ENCODE assay signal across 15 cellular contexts in genomic region chr20:50496773-50497375, GRCh38. TPM values are rescaled to one million over a fixed set of nuclear protein-coding genes. Genes with fewer than 3 reads are reported as not detected.
DNase-seq lines count a peak whose midpoint lies in the region; ATAC-seq, FAIRE-seq and TF ChIP-seq lines count a peak whose summit lies in the region.
"Had no signal": no experiment of that assay in that cellular context is flagged by ENCODE, and none has a peak within 500 bp of the region (broad histone marks: within the 10 kb centered on the region; RNA-seq: fewer than 3 reads in every experiment).

No MANE protein-coding gene starts in this region.

- CTCF ChIA-PET in GM12878 (lab: Yijun Ruan, JAX): interaction anchor here (10.4 kb wide), 1 partner anchor 77 kb away, joined by 240 read pairs; no protein-coding TSS in a partner anchor
- CTCF ChIA-PET in activated CD4-positive, alpha-beta memory T cell treated with anti-CD3 and anti-CD28 coated beads for 36 hours (lab: Charles Lee): interaction anchor here (0.6 to 0.7 kb wide), 2 partner anchors 19 to 604 kb away, joined by 3 to 4 read pairs; no protein-coding TSS in a partner anchor

- peaks cover 2% of the 10 kb centered on the region for H3K4me1 Mint-ChIP-seq in neural progenitor cell
- peaks cover 22% of the 10 kb centered on the region for H3K4me1 Mint-ChIP-seq in activated CD4-positive, alpha-beta memory T cell treated with anti-CD3 and anti-CD28 coated beads for 36 hours (ENCODE audit: low read depth)

- H3K79me2 ChIP-seq in GM12878 (ENCODE audit: control insufficient read depth, insufficient read depth, low read length) (no peaks in the 10 kb centered on the region), neural progenitor cell (ENCODE audit: low read depth) (no peaks in the 10 kb centered on the region)

- H3K4me3 ChIP-seq in GM12878 (no peak overlapping the region), neural progenitor cell (no peak overlapping the region)
- H3K4me3 ChIP-seq: BLaER1, mucosa of descending colon had no signal

- H4K20me1 ChIP-seq in GM12878 (ENCODE audit: control insufficient read depth, insufficient read depth): no peaks in the 10 kb centered on the region
- no peaks in the 10 kb centered on the region for H4K20me1 ChIP-seq in neural progenitor cell (ENCODE audit: low read depth)
- H4K20me1 ChIP-seq: BLaER1 had no signal

- no peak overlapping the region; the same call in 1 of the 2 replicates for H3K9ac ChIP-seq in GM12878 (ENCODE audit: control insufficient read depth, insufficient read depth, low read length)
- H3K9ac ChIP-seq in neural progenitor cell: no peak overlapping the region
- H3K9ac ChIP-seq: BLaER1 had no signal

- intact Hi-C loops in GM12878 (cut with micrococcal nuclease; ENCODE audit: unreplicated experiment): no loop called here
- intact Hi-C loops in activated CD4-positive, alpha-beta memory T cell treated with anti-CD3 and anti-CD28 coated beads for 36 hours (cut with micrococcal nuclease): no loop called here

- no peak for FAIRE-seq in GM12878 (lab: Jason Lieb, UNC)

- no TSS peak for BruUV-seq in GM12878 (replicated peaks; lab: Mats Ljungman, UMichigan)

- no peak for TF ChIP-seq EP300 in GM12878 (IDR thresholded peaks at IDR 0.05; ENCODE audit: borderline replicate concordance in 1 of 2, control insufficient read depth in 1 of 2, low read depth in 2 of 2, low read length in 2 of 2)

- DNase-seq in GM03348 (ENCODE audit: low spot score) (peak; percentile 20), MV-4-11 (lab: John Stamatoyannopoulos, UW) (peak; percentile 68), GM12878 (ENCODE audit: low read depth, low spot score) (no peak), neural progenitor cell (ENCODE audit: low spot score) (no peak), NCI-H1048 (lab: John Stamatoyannopoulos, UW) (no peak)
- no peak for DNase-seq in activated CD4-positive, alpha-beta memory T cell treated with anti-CD3 and anti-CD28 coated beads for 36 hours
- DNase-seq: activated CD4-positive, alpha-beta T cell treated with anti-CD3 and anti-CD28 coated beads for 36 hours; activated naive CD8-positive, alpha-beta T cell treated with anti-CD3 and anti-CD28 coated beads, Interleukin-2, amount 50 U/mL, for 24 hours; DMS79 treated with DMSO at 0.1 percent for 48 hours; mucosa of descending colon; NCI-H1105 treated with DMSO at 0.1 percent for 48 hours; substantia nigra; T-helper 17 cell had no signal

- H3K9me3 ChIP-seq in GM12878 (replicated peaks; ENCODE audit: control insufficient read depth, insufficient read depth, low read length): no peaks in the 10 kb centered on the region; the same call in 2 of the 3 replicates
- H3K9me3 ChIP-seq in neural progenitor cell (ENCODE audit: low read depth): no peaks in the 10 kb centered on the region
- H3K9me3 ChIP-seq: BLaER1, mucosa of descending colon had no signal

- H3K36me3 Mint-ChIP-seq in neural progenitor cell: no peaks in the 10 kb centered on the region
- H3K36me3 Mint-ChIP-seq in activated CD4-positive, alpha-beta memory T cell treated with anti-CD3 and anti-CD28 coated beads for 36 hours: no peaks in the 10 kb centered on the region

- no peak overlapping the region for H3K4me3 Mint-ChIP-seq in neural progenitor cell
- no peak overlapping the region for H3K4me3 Mint-ChIP-seq in activated CD4-positive, alpha-beta memory T cell treated with anti-CD3 and anti-CD28 coated beads for 36 hours
- H3K4me3 Mint-ChIP-seq: activated CD4-positive, alpha-beta T cell treated with anti-CD3 and anti-CD28 coated beads for 36 hours; activated naive CD8-positive, alpha-beta T cell treated with anti-CD3 and anti-CD28 coated beads, Interleukin-2, amount 50 U/mL, for 24 hours; T-helper 17 cell had no signal

- H3K9me3 Mint-ChIP-seq in neural progenitor cell: no peaks in the 10 kb centered on the region
- no peaks in the 10 kb centered on the region for H3K9me3 Mint-ChIP-seq in activated CD4-positive, alpha-beta memory T cell treated with anti-CD3 and anti-CD28 coated beads for 36 hours
- H3K9me3 Mint-ChIP-seq: activated naive CD8-positive, alpha-beta T cell treated with anti-CD3 and anti-CD28 coated beads, Interleukin-2, amount 50 U/mL, for 24 hours had no signal

- in situ Hi-C loops in GM12878 (cut with MboI): no loop called here

- no peak for ATAC-seq in GM12878
- no peak for ATAC-seq in GM21360 (IDR thresholded peaks at IDR 0.05; ENCODE audit: unreplicated experiment)
- ATAC-seq: activated CD4-positive, alpha-beta T cell treated with anti-CD3 and anti-CD28 coated beads for 36 hours; activated naive CD8-positive, alpha-beta T cell treated with anti-CD3 and anti-CD28 coated beads, Interleukin-2, amount 50 U/mL, for 24 hours; mucosa of descending colon; T-helper 17 cell had no signal

- SMC1A ChIA-PET in GM12878 (lab: Charles Lee; ENCODE audit: uncharacterized antibody, unreplicated experiment): interaction anchor here (1.2 to 95.1 kb wide), 3 partner anchors 9 to 49 kb away, joined by 8 to 2799 read pairs (median 8); partner anchors contain the start of gene PTPN1

- H3K27me3 ChIP-seq in GM12878 (replicated peaks in 1 of 2; ENCODE audit: control insufficient read depth in 2 of 2, insufficient read depth in 2 of 2, low read length in 1 of 2) (no peaks in the 10 kb centered on the region), neural progenitor cell (no peaks in the 10 kb centered on the region)
- H3K27me3 ChIP-seq: BLaER1 had no signal

- no peaks in the 10 kb centered on the region for H3F3A ChIP-seq in neural progenitor cell (ENCODE audit: low read depth)

- H3K4me1 ChIP-seq in GM12878 (ENCODE audit: control insufficient read depth, insufficient read depth, low read length) (peaks cover 41% of the 10 kb centered on the region), neural progenitor cell (peaks cover 7% of the 10 kb centered on the region)

- H3K27ac ChIP-seq in GM12878 (ENCODE audit: control insufficient read depth, insufficient read depth) (peak overlapping the region; percentile 42), neural progenitor cell (no peak overlapping the region)
- H3K27ac ChIP-seq: BLaER1 had no signal

- no peaks in the 10 kb centered on the region for H3K36me3 ChIP-seq in GM12878 (ENCODE audit: control insufficient read depth in 2 of 2, insufficient read depth in 2 of 2, low read length in 1 of 2)
- H3K36me3 ChIP-seq in neural progenitor cell: no peaks in the 10 kb centered on the region
- H3K36me3 ChIP-seq: BLaER1 had no signal

- no peak for TF ChIP-seq RAD21 in GM12878 (IDR thresholded peaks at IDR 0.05; ENCODE audit: insufficient read depth, low read depth, low read length)

- POLR2A ChIA-PET in GM12878 (lab: Charles Lee): interaction anchor here (0.9 to 1.1 kb wide), 3 partner anchors 13 to 16 kb away, joined by 3 to 8 read pairs (median 4); no protein-coding TSS in a partner anchor
- POLR2A ChIA-PET in activated CD4-positive, alpha-beta memory T cell treated with anti-CD3 and anti-CD28 coated beads for 36 hours (lab: Charles Lee): no interaction called here

- H3K4me2 ChIP-seq in GM12878 (ENCODE audit: control insufficient read depth, insufficient read depth) (peak overlapping the region; percentile 46), neural progenitor cell (no peak overlapping the region)
- H3K4me2 ChIP-seq: BLaER1 had no signal

- RAD21 ChIA-PET in GM12878 (lab: Charles Lee; ENCODE audit: unreplicated experiment): no interaction called here

- H3K27me3 Mint-ChIP-seq in neural progenitor cell (ENCODE audit: insufficient read depth, low read depth): peaks cover 4% of the 10 kb centered on the region
- no peaks in the 10 kb centered on the region for H3K27me3 Mint-ChIP-seq in activated CD4-positive, alpha-beta memory T cell treated with anti-CD3 and anti-CD28 coated beads for 36 hours
- H3K27me3 Mint-ChIP-seq: activated CD4-positive, alpha-beta T cell treated with anti-CD3 and anti-CD28 coated beads for 36 hours; activated naive CD8-positive, alpha-beta T cell treated with anti-CD3 and anti-CD28 coated beads, Interleukin-2, amount 50 U/mL, for 24 hours; T-helper 17 cell had no signal

- WGBS in GM12878 (ENCODE audit: insufficient coverage, insufficient replicate concordance, low lambda C conversion rate, missing lambda C conversion rate): 8% methylated on average over 5 of the region's 5 CpGs

- no peak for TF ChIP-seq POLR2A in GM12878 (IDR thresholded peaks at IDR 0.05; ENCODE audit: low read depth, low read length)

- H3K27ac Mint-ChIP-seq in neural progenitor cell: peak overlapping the region; percentile 85
- H3K27ac Mint-ChIP-seq in activated CD4-positive, alpha-beta memory T cell treated with anti-CD3 and anti-CD28 coated beads for 36 hours: no peak overlapping the region
- H3K27ac Mint-ChIP-seq: activated CD4-positive, alpha-beta T cell treated with anti-CD3 and anti-CD28 coated beads for 36 hours; activated naive CD8-positive, alpha-beta T cell treated with anti-CD3 and anti-CD28 coated beads, Interleukin-2, amount 50 U/mL, for 24 hours; T-helper 17 cell had no signal

- no peak for TF ChIP-seq CTCF in GM12878 (IDR thresholded peaks at IDR 0.05 in 2 of 3, conservative IDR thresholded peaks at IDR 0.05 in 1 of 3; ENCODE audit: control insufficient read depth in 2 of 3, extremely low read depth in 1 of 3, insufficient read depth in 1 of 3, low read depth in 3 of 3, low read length in 3 of 3)
- TF ChIP-seq CTCF in neural progenitor cell (IDR thresholded peaks at IDR 0.05): no peak

- H2AFZ ChIP-seq in GM12878 (ENCODE audit: control insufficient read depth, low read depth, low read length) (peak overlapping the region; percentile 54), neural progenitor cell (replicated peaks) (peak overlapping the region; percentile 47)

TF ChIP-seq in GM12878, 131 proteins besides CTCF, POLR2A, EP300 and RAD21 (continues in another document):
- TF ChIP-seq IKZF1 (conservative IDR thresholded peaks at IDR 0.05) (no peak), PAX8 (IDR thresholded peaks at IDR 0.05) (no peak)

RNA-seq across cellular contexts. Expression of gene PTPN1, which starts 13.3 kb away (rescaled TPM):
- total RNA-seq in GM12878 (2013; cell fraction: nucleolus; rRNA removed): 69.6 and 70.9 TPM in 2 replicates
- total RNA-seq in GM12878 (2014; rRNA removed) (61.1 and 66.4 TPM in 2 replicates), GM12878 (2014; rRNA removed; fragmentation: Illumina TruSeq; extraction: Trizol) (45.9 and 47.0 TPM in 2 replicates), GM12878 (2021) (72.8 and 74.7 TPM in 2 replicates), neural progenitor cell (ENCODE audit: low replicate concordance) (35.3 and 38.1 TPM in 2 replicates)
- polyA plus RNA-seq in GM12878 (2011; ENCODE audit: low read depth): 32.2 TPM
- polyA plus RNA-seq in GM12878 (2011; rRNA removed) (33.1 and 40.4 TPM in 2 replicates), GM12878 (2014; fragmentation: Illumina TruSeq; extraction: Trizol) (66.7 and 72.2 TPM in 2 replicates), GM12878 (2014; fragmentation: Nextera tagmentation; extraction: Ambion mirVana) (10 to 100 TPM; 15.9 to 20.2 TPM), GM12878 (2014; rRNA removed) (57.6 and 57.8 TPM in 2 replicates), GM12878 (2016; fragmentation: Nextera tagmentation; extraction: Ambion mirVana) (10 to 100 TPM; 37.7 to 40.8 TPM)
- 37.7 and 41.0 TPM in 2 replicates for polyA plus RNA-seq in GM12878 (2011; cell fraction: cytosol; rRNA removed)
- polyA plus RNA-seq in GM12878 (2011; cell fraction: nucleus; rRNA removed): 52.3 and 57.0 TPM in 2 replicates
- polyA plus RNA-seq in GM12878 (2012): 49.6 and 58.1 TPM in 2 replicates
- polyA minus RNA-seq in GM12878 (2011; rRNA and poly(A)+ RNA removed): 29.8 and 31.8 TPM in 2 replicates
- 12.2 and 13.9 TPM in 2 replicates for polyA minus RNA-seq in GM12878 (2011; cell fraction: cytosol; rRNA and poly(A)+ RNA removed)
- 10.9 and 16.2 TPM in 2 replicates for polyA minus RNA-seq in GM12878 (2011; cell fraction: nucleus; rRNA and poly(A)+ RNA removed)
- total RNA-seq in activated CD4-positive, alpha-beta memory T cell treated with anti-CD3 and anti-CD28 coated beads for 36 hours: 10 to 100 TPM; 80.6 to 83.4 TPM

Comparison
In these comparisons a context has a peak if more than half of its experiments do, and no peak if none do; other contexts are left out.
1. DNase-seq: peak in GM03348 (single experiment) and MV-4-11 (single experiment); none in GM12878 (single experiment), neural progenitor cell (single experiment), NCI-H1048 (single experiment) and activated CD4-positive, alpha-beta memory T cell treated with anti-CD3 and anti-CD28 coated beads for 36 hours (single experiment).